In the genomic region with DNA sequence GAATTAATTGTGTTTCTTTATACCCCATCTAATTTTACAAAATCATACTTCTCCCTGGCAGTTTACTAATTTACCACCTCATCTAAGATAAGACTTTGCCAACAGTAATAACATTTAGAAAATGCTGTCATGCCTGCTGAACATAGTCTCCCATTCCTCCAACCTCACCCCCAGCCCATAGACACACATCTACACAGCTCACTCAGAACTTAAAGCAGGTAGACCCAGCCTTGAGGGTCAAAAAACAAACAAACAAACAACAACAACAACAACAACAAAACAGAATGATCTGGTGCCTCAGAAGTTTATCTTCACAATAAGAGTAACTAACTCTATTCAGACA, we compare ENCODE assay signal across 1 cellular context.
TF ChIP-seq lines count a peak whose summit lies in the region.

No MANE protein-coding gene starts in this region.

TF ChIP-seq in IMR-90, 13 proteins besides CTCF, POLR2A, EP300 and RAD21 (continued from another document):
- TF ChIP-seq MXI1 (IDR thresholded peaks at IDR 0.05; ENCODE audit: borderline replicate concordance, low read depth, low read length) (no peak), CEBPB (IDR thresholded peaks at IDR 0.05; ENCODE audit: low read depth, low read length) (no peak), MAZ (IDR thresholded peaks at IDR 0.05; ENCODE audit: borderline replicate concordance, low read depth, low read length) (no peak), NFE2L2 (IDR thresholded peaks at IDR 0.05; ENCODE audit: low read depth, low read length) (no peak), FOS (IDR thresholded peaks at IDR 0.05; ENCODE audit: low read depth, low read length) (no peak), BHLHE40 (IDR thresholded peaks at IDR 0.05; ENCODE audit: low read depth, low read length) (no peak), CHD1 (IDR thresholded peaks at IDR 0.05; ENCODE audit: low read depth, low read length) (no peak), MAFK (IDR thresholded peaks at IDR 0.05; ENCODE audit: low read depth, low read length) (no peak)
- TF ChIP-seq, protein P1, sequence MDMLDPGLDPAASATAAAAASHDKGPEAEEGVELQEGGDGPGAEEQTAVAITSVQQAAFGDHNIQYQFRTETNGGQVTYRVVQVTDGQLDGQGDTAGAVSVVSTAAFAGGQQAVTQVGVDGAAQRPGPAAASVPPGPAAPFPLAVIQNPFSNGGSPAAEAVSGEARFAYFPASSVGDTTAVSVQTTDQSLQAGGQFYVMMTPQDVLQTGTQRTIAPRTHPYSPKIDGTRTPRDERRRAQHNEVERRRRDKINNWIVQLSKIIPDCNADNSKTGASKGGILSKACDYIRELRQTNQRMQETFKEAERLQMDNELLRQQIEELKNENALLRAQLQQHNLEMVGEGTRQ (IDR thresholded peaks at IDR 0.05; ENCODE audit: low read depth, low read length) = no peak
- TF ChIP-seq, protein P2, sequence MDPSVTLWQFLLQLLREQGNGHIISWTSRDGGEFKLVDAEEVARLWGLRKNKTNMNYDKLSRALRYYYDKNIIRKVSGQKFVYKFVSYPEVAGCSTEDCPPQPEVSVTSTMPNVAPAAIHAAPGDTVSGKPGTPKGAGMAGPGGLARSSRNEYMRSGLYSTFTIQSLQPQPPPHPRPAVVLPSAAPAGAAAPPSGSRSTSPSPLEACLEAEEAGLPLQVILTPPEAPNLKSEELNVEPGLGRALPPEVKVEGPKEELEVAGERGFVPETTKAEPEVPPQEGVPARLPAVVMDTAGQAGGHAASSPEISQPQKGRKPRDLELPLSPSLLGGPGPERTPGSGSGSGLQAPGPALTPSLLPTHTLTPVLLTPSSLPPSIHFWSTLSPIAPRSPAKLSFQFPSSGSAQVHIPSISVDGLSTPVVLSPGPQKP (IDR thresholded peaks at IDR 0.05; ENCODE audit: borderline replicate concordance, low read depth, low read length) = no peak
